In the genomic region with DNA sequence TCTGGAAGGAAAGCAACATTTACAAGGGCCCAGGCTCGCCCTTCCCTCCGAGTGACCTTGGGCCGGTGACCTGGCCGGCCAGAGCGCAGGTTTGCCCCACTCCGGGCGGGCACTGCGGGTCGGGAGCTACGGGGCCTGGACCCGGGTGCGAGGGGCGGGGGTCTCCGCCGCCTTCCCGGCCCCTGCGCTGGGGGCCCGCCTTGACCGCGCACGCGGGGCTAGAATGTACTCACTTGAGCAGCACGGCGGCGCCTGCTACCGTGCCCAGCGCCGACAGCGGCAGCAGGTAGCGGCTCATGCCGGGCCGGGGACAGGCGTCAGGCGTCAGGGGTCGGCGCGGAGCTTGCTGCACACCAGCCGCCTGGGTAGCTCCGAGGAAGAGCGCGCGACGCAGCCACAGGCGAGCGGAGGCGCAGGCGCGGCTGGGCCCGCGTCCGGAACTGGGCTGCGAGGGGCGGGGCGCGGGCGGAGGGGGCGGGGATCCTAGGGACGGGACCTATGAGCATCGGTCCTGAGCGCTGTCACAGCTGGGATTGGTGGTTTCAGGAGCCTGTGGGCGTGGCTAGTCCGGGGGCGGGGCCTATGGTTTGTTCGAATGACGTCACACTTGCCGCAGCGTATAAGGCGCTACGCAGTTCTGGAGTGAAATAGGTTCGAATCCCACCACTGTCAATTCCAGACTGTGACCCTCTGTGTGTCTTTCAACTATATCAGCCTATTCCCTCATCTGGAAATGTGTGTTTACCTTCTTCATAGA, we compare ENCODE assay signal across 8 cellular contexts. TPM values are rescaled to one million over a fixed set of nuclear protein-coding genes. Genes with fewer than 3 reads are reported as not detected.
DNase-seq lines count a peak whose midpoint lies in the region; ATAC-seq and FAIRE-seq lines count a peak whose summit lies in the region.

A gene with protein sequence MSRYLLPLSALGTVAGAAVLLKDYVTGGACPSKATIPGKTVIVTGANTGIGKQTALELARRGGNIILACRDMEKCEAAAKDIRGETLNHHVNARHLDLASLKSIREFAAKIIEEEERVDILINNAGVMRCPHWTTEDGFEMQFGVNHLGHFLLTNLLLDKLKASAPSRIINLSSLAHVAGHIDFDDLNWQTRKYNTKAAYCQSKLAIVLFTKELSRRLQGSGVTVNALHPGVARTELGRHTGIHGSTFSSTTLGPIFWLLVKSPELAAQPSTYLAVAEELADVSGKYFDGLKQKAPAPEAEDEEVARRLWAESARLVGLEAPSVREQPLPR (minus strand): TSS at position 414 of the 757 bp plus-strand sequence. CDS start 116 bp downstream, at position 298.

- peak within 1 kb of the TSS; percentile 62 for H3K27ac ChIP-seq in CD4-positive, alpha-beta memory T cell (ENCODE audit: low read depth, low read length)
- H3K27ac ChIP-seq in effector memory CD4-positive, alpha-beta T cell (ENCODE audit: insufficient read depth, low read length, poor library complexity, severe bottlenecking) = peak within 1 kb of the TSS; percentile 60

- peaks cover 15 to 23% of the 10 kb centered on the region in 2 donors for H3K27me3 Mint-ChIP-seq in CD4-positive, alpha-beta memory T cell
- H3K27me3 Mint-ChIP-seq in memory B cell = peaks cover 13% of the 10 kb centered on the region

- peaks cover 8 to 21% (median 11%) of the 10 kb centered on the region in 4 donors for H3K4me1 Mint-ChIP-seq in CD4-positive, alpha-beta memory T cell
- peaks cover 4% of the 10 kb centered on the region for H3K4me1 Mint-ChIP-seq in memory B cell

- H3K9me3 ChIP-seq in CD4-positive, alpha-beta memory T cell (ENCODE audit: control insufficient read depth in 1 of 2, low read length in 2 of 2) = no peaks in the 10 kb centered on the region
- no peaks in the 10 kb centered on the region for H3K9me3 ChIP-seq in effector memory CD4-positive, alpha-beta T cell (ENCODE audit: control insufficient read depth, low read length)

- DNase-seq in CD4-positive, alpha-beta memory T cell = peak; percentile 94 to 97 (median 97)
- DNase-seq in HTR-8/SVneo (ENCODE audit: insufficient read length, low spot score) (peak; percentile 97), NOMO-1 treated with DMSO at 0.1 percent for 48 hours (lab: John Stamatoyannopoulos, UW; ENCODE audit: unreplicated experiment) (peak; percentile 91), memory B cell (ENCODE audit: low spot score in 2 of 2) (peak; percentile 97 to 98)
- DNase-seq in activated CD8-positive, alpha-beta memory T cell treated with anti-CD3 and anti-CD28 coated beads for 24 hours = peak; percentile 99
- DNase-seq in effector memory CD4-positive, alpha-beta T cell = peak; percentile 93 to 97 (median 96)
- DNase-seq in stimulated activated CD4-positive, alpha-beta T cell treated with anti-CD3 and anti-CD28 coated beads, TNF-alpha, amount 100 ng/mL, for 48 hours (ENCODE audit: low read depth in 3 of 3) = peak; percentile 98 to 100 (median 99)

- H3K4me1 ChIP-seq in CD4-positive, alpha-beta memory T cell (ENCODE audit: insufficient read depth, low read length) = peaks cover 15% of the 10 kb centered on the region
- H3K4me1 ChIP-seq in effector memory CD4-positive, alpha-beta T cell (ENCODE audit: control insufficient read depth, insufficient read depth, low read length, poor library complexity, severe bottlenecking) = peaks cover 7% of the 10 kb centered on the region

- ATAC-seq in GM19468 (IDR thresholded peaks at IDR 0.05; ENCODE audit: extremely low read depth, unreplicated experiment) (peak; percentile 55), memory B cell (ENCODE audit: low read depth) (peak; percentile 98)

- peak within 1 kb of the TSS; percentile 23 to 84 for H3K4me3 ChIP-seq in CD4-positive, alpha-beta memory T cell (ENCODE audit: low read length in 2 of 2)
- peak within 1 kb of the TSS; percentile 81 for H3K4me3 ChIP-seq in effector memory CD4-positive, alpha-beta T cell (ENCODE audit: insufficient read depth, low read depth, low read length, poor library complexity, severe bottlenecking)

- CTCF ChIA-PET in CD4-positive, alpha-beta memory T cell (lab: Charles Lee; ENCODE audit: partially characterized antibody) = interaction anchor here (0.6 to 2.2 kb wide), 6 partner anchors 25 to 585 kb away, joined by 3 to 8 read pairs (median 4); no protein-coding TSS in a partner anchor

- no peaks in the 10 kb centered on the region for H3K27me3 ChIP-seq in CD4-positive, alpha-beta memory T cell (ENCODE audit: insufficient read depth, low read length)
- H3K27me3 ChIP-seq in effector memory CD4-positive, alpha-beta T cell (replicated peaks; ENCODE audit: control insufficient read depth, insufficient read depth, low read length, poor library complexity, severe bottlenecking) = peaks cover 1% of the 10 kb centered on the region

- no peaks in the 10 kb centered on the region for H3K36me3 ChIP-seq in CD4-positive, alpha-beta memory T cell (ENCODE audit: insufficient read depth, low read length)
- no peaks in the 10 kb centered on the region for H3K36me3 ChIP-seq in effector memory CD4-positive, alpha-beta T cell (ENCODE audit: control insufficient read depth, insufficient read depth, low read length)

- intact Hi-C loops in CD4-positive, alpha-beta memory T cell (cut with micrococcal nuclease) = loop anchor here (1.0 kb wide), 2 partner anchors 18 to 54 kb away; a partner anchor contains a TSS

- H3K4me3 Mint-ChIP-seq in CD4-positive, alpha-beta memory T cell = peak within 1 kb of the TSS; percentile 84 to 90 (median 87)
- H3K4me3 Mint-ChIP-seq in memory B cell = peak within 1 kb of the TSS; percentile 86

- H3K36me3 Mint-ChIP-seq in CD4-positive, alpha-beta memory T cell = peaks cover 11 to 12% of the 10 kb centered on the region in 2 donors
- peaks cover 11% of the 10 kb centered on the region for H3K36me3 Mint-ChIP-seq in memory B cell

- POLR2A ChIA-PET in CD4-positive, alpha-beta memory T cell (lab: Charles Lee; ENCODE audit: partially characterized antibody) = interaction anchor here (1.0 to 2.0 kb wide), 13 partner anchors 10 to 536 kb away, joined by 3 to 20 read pairs (median 4); a partner anchor contains a TSS

- FAIRE-seq in HTR-8/SVneo (lab: Jason Lieb, UNC) = peak; percentile 79

- H3K27ac Mint-ChIP-seq in CD4-positive, alpha-beta memory T cell = peak within 1 kb of the TSS; percentile 47 to 90 (median 84)
- peak within 1 kb of the TSS; percentile 45 for H3K27ac Mint-ChIP-seq in memory B cell

- peaks cover 0 to 2% (median 0%) of the 10 kb centered on the region in 8 donors for H3K9me3 Mint-ChIP-seq in CD4-positive, alpha-beta memory T cell
- H3K9me3 Mint-ChIP-seq in memory B cell = peaks cover 4% of the 10 kb centered on the region

RNA-seq across cellular contexts. Expression of the gene that starts here (rescaled TPM):
- total RNA-seq in CD4-positive, alpha-beta memory T cell = 10 to 100 TPM; 23.9 to 27.4 TPM
- polyA plus RNA-seq in CD4-positive, alpha-beta memory T cell = 10 to 100 TPM in 1 of 2 donors, 1 to 10 TPM in 1; 3.3 to 15.6 TPM

Comparison
In these comparisons a context has a peak if more than half of its experiments do, and no peak if none do; other contexts are left out.
1. Peak in every context shown above with its lines: DNase-seq, ATAC-seq, H3K4me3 ChIP-seq and H3K27ac ChIP-seq.